32 cellular contexts compared by ENCODE assay signal in genomic region chr12:31600764-31601163, GRCh38. TPM values are rescaled to one million over a fixed set of nuclear protein-coding genes. Genes with fewer than 3 reads are reported as not detected.
"Had no signal": no experiment of that assay in that cellular context is flagged by ENCODE, and none has a peak within 500 bp of the region (broad histone marks: within the 10 kb centered on the region; RNA-seq: fewer than 3 reads in every experiment).

No MANE protein-coding gene starts in this region.

- H3K36me3 ChIP-seq: adrenal gland, brain microvascular endothelial cell, esophagus squamous epithelium, gastrocnemius medialis, left lung, sigmoid colon, stomach, tibial artery, WERI-Rb-1 had no signal

- H3K27me3 ChIP-seq: adrenal gland, brain microvascular endothelial cell, esophagus squamous epithelium, gastrocnemius medialis, left lung, sigmoid colon, stomach, tibial artery had no signal

- H3K4me1 Mint-ChIP-seq: activated CD4-positive, alpha-beta T cell treated with anti-CD3 and anti-CD28 coated beads, Interleukin-2, amount 10 ng/mL, durations not matched to agents 24 days and 14 days; activated naive CD8-positive, alpha-beta T cell treated with anti-CD3 and anti-CD28 coated beads for 36 hours; stimulated activated effector memory CD8-positive, alpha-beta T cell treated with anti-CD3 and anti-CD28 coated beads, Interleukin-12 subunit alpha, Interleukin-12 subunit beta, amount 100 ng/mL, for 72 hours; T-helper 17 cell had no signal

- H3K27ac ChIP-seq: adrenal gland, brain microvascular endothelial cell, epithelial cell of prostate, esophagus squamous epithelium, gastrocnemius medialis, left lung, sigmoid colon, stomach, tibial artery, WERI-Rb-1 had no signal

- H3K27ac Mint-ChIP-seq: activated CD4-positive, alpha-beta memory T cell treated with anti-CD3 and anti-CD28 coated beads for 36 hours; activated CD4-positive, alpha-beta T cell treated with anti-CD3 and anti-CD28 coated beads, Interleukin-2, amount 10 ng/mL, durations not matched to agents 24 days and 14 days; activated naive CD4-positive, alpha-beta T cell treated with anti-CD3 and anti-CD28 coated beads for 36 hours; activated naive CD8-positive, alpha-beta T cell treated with anti-CD3 and anti-CD28 coated beads for 36 hours; activated T-helper 1 cell treated with anti-CD3 and anti-CD28 coated beads, Interleukin-12 subunit alpha, Interleukin-12 subunit beta, Interleukin-2, Interleukin-4 antibody, amounts not matched to agents 30 ng/mL and 10 ng/mL and 1 ng/mL, durations not matched to agents 14 hours and 24 hours and 36 hours; natural killer cell treated with Interleukin-12 subunit alpha and Interleukin-12 subunit beta and Interleukin-15 and Interleukin-18, amount 100 ng/mL, for 72 hours; stimulated activated effector memory CD8-positive, alpha-beta T cell treated with anti-CD3 and anti-CD28 coated beads, Interleukin-12 subunit alpha, Interleukin-12 subunit beta, amount 100 ng/mL, for 72 hours; T-helper 17 cell had no signal

- H3K4me3 Mint-ChIP-seq: activated CD4-positive, alpha-beta memory T cell treated with anti-CD3 and anti-CD28 coated beads for 36 hours; activated CD4-positive, alpha-beta T cell treated with anti-CD3 and anti-CD28 coated beads, Interleukin-2, amount 10 ng/mL, durations not matched to agents 24 days and 14 days; activated naive CD4-positive, alpha-beta T cell treated with anti-CD3 and anti-CD28 coated beads for 36 hours; activated naive CD8-positive, alpha-beta T cell treated with anti-CD3 and anti-CD28 coated beads for 36 hours; activated T-helper 1 cell treated with anti-CD3 and anti-CD28 coated beads, Interleukin-12 subunit alpha, Interleukin-12 subunit beta, Interleukin-2, Interleukin-4 antibody, amounts not matched to agents 30 ng/mL and 10 ng/mL and 1 ng/mL, durations not matched to agents 14 hours and 24 hours and 36 hours; natural killer cell treated with Interleukin-12 subunit alpha and Interleukin-12 subunit beta and Interleukin-15 and Interleukin-18, amount 100 ng/mL, for 72 hours; stimulated activated effector memory CD8-positive, alpha-beta T cell treated with anti-CD3 and anti-CD28 coated beads, Interleukin-12 subunit alpha, Interleukin-12 subunit beta, amount 100 ng/mL, for 72 hours; T-helper 17 cell had no signal

- H3K9me3 Mint-ChIP-seq: activated CD4-positive, alpha-beta memory T cell treated with anti-CD3 and anti-CD28 coated beads for 36 hours; activated CD4-positive, alpha-beta T cell treated with anti-CD3 and anti-CD28 coated beads, Interleukin-2, amount 10 ng/mL, durations not matched to agents 24 days and 14 days; activated naive CD4-positive, alpha-beta T cell treated with anti-CD3 and anti-CD28 coated beads for 36 hours; activated naive CD8-positive, alpha-beta T cell treated with anti-CD3 and anti-CD28 coated beads for 36 hours; activated T-helper 1 cell treated with anti-CD3 and anti-CD28 coated beads, Interleukin-12 subunit alpha, Interleukin-12 subunit beta, Interleukin-2, Interleukin-4 antibody, amounts not matched to agents 30 ng/mL and 10 ng/mL and 1 ng/mL, durations not matched to agents 14 hours and 24 hours and 36 hours; natural killer cell treated with Interleukin-12 subunit alpha and Interleukin-12 subunit beta and Interleukin-15 and Interleukin-18, amount 100 ng/mL, for 72 hours; stimulated activated effector memory CD8-positive, alpha-beta T cell treated with anti-CD3 and anti-CD28 coated beads, Interleukin-12 subunit alpha, Interleukin-12 subunit beta, amount 100 ng/mL, for 72 hours had no signal

- H3K36me3 Mint-ChIP-seq: activated CD4-positive, alpha-beta memory T cell treated with anti-CD3 and anti-CD28 coated beads for 36 hours; activated naive CD8-positive, alpha-beta T cell treated with anti-CD3 and anti-CD28 coated beads for 36 hours; natural killer cell treated with Interleukin-12 subunit alpha and Interleukin-12 subunit beta and Interleukin-15 and Interleukin-18, amount 100 ng/mL, for 72 hours; stimulated activated effector memory CD8-positive, alpha-beta T cell treated with anti-CD3 and anti-CD28 coated beads, Interleukin-12 subunit alpha, Interleukin-12 subunit beta, amount 100 ng/mL, for 72 hours had no signal

- ATAC-seq: gastrocnemius medialis; left lung; mucosa of descending colon; natural killer cell treated with Interleukin-12 subunit alpha and Interleukin-12 subunit beta and Interleukin-15 and Interleukin-18, amount 100 ng/mL, for 72 hours; stimulated activated effector memory CD8-positive, alpha-beta T cell treated with anti-CD3 and anti-CD28 coated beads, Interleukin-12 subunit alpha, Interleukin-12 subunit beta, amount 100 ng/mL, for 72 hours; T-helper 17 cell had no signal

- FAIRE-seq: astrocyte, islet of Langerhans, small intestine had no signal

- DNase-seq: activated CD4-positive, alpha-beta memory T cell treated with anti-CD3 and anti-CD28 coated beads for 36 hours; activated CD4-positive, alpha-beta T cell treated with anti-CD3 and anti-CD28 coated beads, Interleukin-2, amount 10 ng/mL, durations not matched to agents 24 days and 14 days; activated CD4-positive, CD25-positive, alpha-beta regulatory T cell treated with anti-CD3 and anti-CD28 coated beads, Interleukin-2, amount 50 U/mL, for 72 hours; activated CD8-positive, alpha-beta memory T cell treated with anti-CD3 and anti-CD28 coated beads, Interleukin-2, amount 50 U/mL, for 4 hours; activated effector memory CD4-positive, alpha-beta T cell treated with anti-CD3 and anti-CD28 coated beads, Interleukin-2, amount 50 U/mL, for 16 hours; activated naive CD4-positive, alpha-beta T cell treated with anti-CD3 and anti-CD28 coated beads for 36 hours; activated naive CD8-positive, alpha-beta T cell treated with anti-CD3 and anti-CD28 coated beads for 36 hours; activated T-cell treated with anti-CD3 and anti-CD28 coated beads, Interleukin-2, amount 50 U/mL, for 1 hour; adrenal gland; brain microvascular endothelial cell; esophagus squamous epithelium; gastrocnemius medialis; glutamatergic neuron; left lung; mucosa of descending colon; posterior cingulate gyrus; retina; sigmoid colon; small intestine; stimulated activated CD4-positive, alpha-beta T cell treated with anti-CD3 and anti-CD28 coated beads, Interleukin-4, amount 100 ng/mL, for 24 hours; stomach; T-helper 17 cell; T1000; tibial artery; WERI-Rb-1 had no signal

- H3K4me1 ChIP-seq: adrenal gland, esophagus squamous epithelium, gastrocnemius medialis, left lung, sigmoid colon, stomach had no signal

- H3K4me3 ChIP-seq: adrenal gland, esophagus squamous epithelium, gastrocnemius medialis, left lung, lung, mucosa of descending colon, sigmoid colon, stomach had no signal

- H3K9me3 ChIP-seq: adrenal gland, esophagus squamous epithelium, gastrocnemius medialis, left lung, mucosa of descending colon, sigmoid colon, stomach, tibial artery had no signal

RNA-seq across cellular contexts. Expression of gene DENND5B, which starts 9.8 kb away (rescaled TPM):
- total RNA-seq: activated CD4-positive, alpha-beta T cell treated with anti-CD3 and anti-CD28 coated beads, Interleukin-2, amount 10 ng/mL, durations not matched to agents 24 days and 14 days had no signal
